ENCODE assay signal across 8 cellular contexts in genomic region chr1:39692152-39693064, GRCh38. TPM values are rescaled to one million over a fixed set of nuclear protein-coding genes. Genes with fewer than 3 reads are reported as not detected.
DNase-seq lines count a peak whose midpoint lies in the region; ATAC-seq and TF ChIP-seq lines count a peak whose summit lies in the region.

No MANE protein-coding gene starts in this region.

- no peaks in the 10 kb centered on the region for H3K9me3 ChIP-seq in CD4-positive, alpha-beta T cell (ENCODE audit: control insufficient read depth, low read length)

- ATAC-seq in CD4-positive, alpha-beta T cell (ENCODE audit: poor library complexity): no peak
- no peak for ATAC-seq in GM18519 (IDR thresholded peaks at IDR 0.05; ENCODE audit: low FRiP score, unreplicated experiment)
- no peak for ATAC-seq in GM21619 (IDR thresholded peaks at IDR 0.05; ENCODE audit: unreplicated experiment)

- peak overlapping the region; percentile 86 for H3K4me3 Mint-ChIP-seq in CD4-positive, alpha-beta T cell
- H3K4me3 Mint-ChIP-seq in neural crest cell: peak overlapping the region; percentile 60

- H3K27ac ChIP-seq in CD4-positive, alpha-beta T cell (ENCODE audit: low read depth, low read length): peak overlapping the region; percentile 30
- H3K27ac ChIP-seq in coronary artery: no peak overlapping the region

- no peak for TF ChIP-seq CTCF in CD4-positive, alpha-beta T cell (IDR thresholded peaks at IDR 0.05)
- TF ChIP-seq CTCF in coronary artery (IDR thresholded peaks at IDR 0.05) (no peak), neural crest cell (conservative IDR thresholded peaks at IDR 0.05) (no peak)

- intact Hi-C loops in CD4-positive, alpha-beta T cell (cut with DNase I, micrococcal nuclease): no loop called here

- CTCF ChIA-PET in CD4-positive, alpha-beta T cell (lab: Charles Lee): interaction anchor here (0.7 to 1.7 kb wide), 5 partner anchors 11 to 116 kb away, joined by 3 to 6 read pairs (median 4); partner anchors contain the start of gene PABPC4

- H3K36me3 Mint-ChIP-seq in CD4-positive, alpha-beta T cell (ENCODE audit: low read depth): no peaks in the 10 kb centered on the region
- no peaks in the 10 kb centered on the region for H3K36me3 Mint-ChIP-seq in neural crest cell (ENCODE audit: low read depth)

- peaks cover 14% of the 10 kb centered on the region for H3K27me3 Mint-ChIP-seq in CD4-positive, alpha-beta T cell
- peaks cover 96% of the 10 kb centered on the region for H3K27me3 Mint-ChIP-seq in neural crest cell (ENCODE audit: low read depth)

- H3K4me1 Mint-ChIP-seq in CD4-positive, alpha-beta T cell (ENCODE audit: low read depth): peaks cover 48% of the 10 kb centered on the region
- H3K4me1 Mint-ChIP-seq in neural crest cell: peaks cover 15% of the 10 kb centered on the region

- peak overlapping the region; percentile 67 for H3K4me3 ChIP-seq in coronary artery

- H3K9me3 Mint-ChIP-seq in CD4-positive, alpha-beta T cell: no peaks in the 10 kb centered on the region
- H3K9me3 Mint-ChIP-seq in neural crest cell: no peaks in the 10 kb centered on the region

- peak in 7 of 10 experiments; percentile 15 to 43 (median 23) for DNase-seq in CD4-positive, alpha-beta T cell
- DNase-seq in NCI-H1105 treated with DMSO at 0.1 percent for 48 hours (lab: John Stamatoyannopoulos, UW) (peak; percentile 64), coronary artery (ENCODE audit: low spot score) (no peak), neural crest cell (ENCODE audit: low read depth, low spot score) (no peak), NCI-H187 (lab: John Stamatoyannopoulos, UW) (no peak), AG20443 (ENCODE audit: low spot score) (no peak)

- H3K27ac Mint-ChIP-seq in CD4-positive, alpha-beta T cell: peak overlapping the region; percentile 82
- no peak overlapping the region for H3K27ac Mint-ChIP-seq in neural crest cell (ENCODE audit: unreplicated experiment)

- POLR2A ChIA-PET in CD4-positive, alpha-beta T cell (lab: Charles Lee): interaction anchor here (0.6 to 4.1 kb wide), 9 partner anchors 8 to 137 kb away, joined by 3 to 33 read pairs (median 7); partner anchors contain the start of genes NT5C1A and PPIE

- no peaks in the 10 kb centered on the region for H3K27me3 ChIP-seq in CD4-positive, alpha-beta T cell (ENCODE audit: control insufficient read depth, insufficient read depth, low read length)

RNA-seq across cellular contexts. Expression of gene HPCAL4, which starts 1.2 kb away (rescaled TPM):
- total RNA-seq in CD4-positive, alpha-beta T cell: 10 to 100 TPM; 22.8 to 22.9 TPM
- total RNA-seq in neural crest cell: 0.49 and 0.68 TPM in 2 replicates

RNA-seq across cellular contexts. Expression of gene NT5C1A, which starts 20.5 kb away (rescaled TPM):
- 1 to 10 TPM; 1.1 to 1.3 TPM for total RNA-seq in CD4-positive, alpha-beta T cell
- total RNA-seq in neural crest cell: not detected in 2 replicates

RNA-seq across cellular contexts. Expression of gene PPIE, which starts 46.3 kb away (rescaled TPM):
- 10 to 100 TPM; 45.0 to 46.7 TPM for total RNA-seq in CD4-positive, alpha-beta T cell
- total RNA-seq in neural crest cell: 51.3 and 56.2 TPM in 2 replicates

RNA-seq across cellular contexts. Expression of gene HEYL, which starts 53.0 kb away (rescaled TPM):
- under 1 TPM in 1 of 2 experiments, not detected in 1; 0.05 TPM for total RNA-seq in CD4-positive, alpha-beta T cell
- 4.9 and 5.0 TPM in 2 replicates for total RNA-seq in neural crest cell

Comparison
In these comparisons a context has a peak if more than half of its experiments do, and no peak if none do; other contexts are left out.
1. DNase-seq: peak in CD4-positive, alpha-beta T cell (7 of 10) and NCI-H1105 treated with DMSO at 0.1 percent for 48 hours (single experiment); none in coronary artery (single experiment), neural crest cell (single experiment), NCI-H187 (0 of 2) and AG20443 (single experiment).
2. RNA of gene HPCAL4, which starts 1.2 kb away (total RNA-seq): 22.8 to 22.9 TPM in CD4-positive, alpha-beta T cell; 0.49 to 0.68 TPM in neural crest cell; every median in the first group is over 10 times any median in the second.